17 cellular contexts compared by ENCODE assay signal in the genomic region with DNA sequence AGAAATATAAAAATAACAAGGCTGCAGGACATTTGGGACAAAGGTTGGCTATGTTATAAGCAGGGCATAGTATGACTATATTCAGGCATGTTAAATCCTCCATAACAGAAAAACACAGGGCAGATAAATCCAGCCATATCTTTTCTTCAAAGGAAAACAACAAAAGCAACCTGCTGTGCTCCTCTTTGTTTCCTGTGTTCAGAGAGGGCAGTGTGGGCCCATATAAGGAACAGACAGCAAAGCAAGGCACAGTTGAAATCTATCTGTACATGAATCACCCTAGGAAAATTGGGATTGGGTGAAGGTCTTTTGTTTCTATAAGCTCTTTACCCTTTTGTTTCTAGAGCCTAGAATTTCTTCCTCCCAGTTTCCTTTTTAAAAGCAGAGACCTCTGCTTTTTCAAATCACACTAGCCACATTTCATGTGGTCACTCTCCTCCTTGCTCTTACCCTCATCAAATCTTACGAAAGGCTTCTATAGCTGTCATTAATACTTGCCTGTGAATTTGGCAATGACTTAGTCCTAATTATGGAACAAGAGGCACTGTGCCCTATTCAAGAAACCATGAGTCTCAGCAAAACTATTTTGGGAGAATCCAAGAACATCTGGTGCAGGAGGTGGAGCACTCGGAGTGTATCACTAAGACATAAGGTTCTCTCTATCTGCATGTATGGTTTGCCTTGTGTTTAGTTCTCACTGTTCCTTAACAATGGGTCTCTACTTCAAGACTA. TPM values are rescaled to one million over a fixed set of nuclear protein-coding genes. Genes with fewer than 3 reads are reported as not detected.
DNase-seq lines count a peak whose midpoint lies in the region; ATAC-seq, FAIRE-seq and TF ChIP-seq lines count a peak whose summit lies in the region.
"Had no signal": no experiment of that assay in that cellular context is flagged by ENCODE, and none has a peak within 500 bp of the region (broad histone marks: within the 10 kb centered on the region; RNA-seq: fewer than 3 reads in every experiment).

No MANE protein-coding gene starts in this region.

- H3K36me3 Mint-ChIP-seq in activated T-cell treated with anti-CD3 and anti-CD28 coated beads, Interleukin-2, amount 50 U/mL, for 4 hours (ENCODE audit: insufficient read depth) = peaks cover 10% of the 10 kb centered on the region
- H3K36me3 Mint-ChIP-seq in effector memory CD8-positive, alpha-beta T cell (ENCODE audit: insufficient read depth) = peaks cover 39% of the 10 kb centered on the region

- peak overlapping the region; percentile 72 for H3K4me3 Mint-ChIP-seq in activated T-cell treated with anti-CD3 and anti-CD28 coated beads, Interleukin-2, amount 50 U/mL, for 4 hours
- peak overlapping the region; percentile 95 to 99 for H3K4me3 Mint-ChIP-seq in effector memory CD8-positive, alpha-beta T cell

- H3K4me1 ChIP-seq in osteoblast (ENCODE audit: insufficient read depth, low read length) = no peaks in the 10 kb centered on the region
- no peaks in the 10 kb centered on the region for H3K4me1 ChIP-seq in pancreas
- H3K4me1 ChIP-seq: foreskin keratinocyte had no signal

- H2AFZ ChIP-seq in osteoblast (ENCODE audit: low read length) = no peak overlapping the region

- no peaks in the 10 kb centered on the region for H4K20me1 ChIP-seq in osteoblast (ENCODE audit: insufficient read depth, low read length)

- no peaks in the 10 kb centered on the region for H3K36me3 ChIP-seq in osteoblast (ENCODE audit: insufficient read depth, low read length)
- no peaks in the 10 kb centered on the region for H3K36me3 ChIP-seq in pancreas

- intact Hi-C loops in pancreas (cut with DNase I) = no loop called here

- peaks cover 5% of the 10 kb centered on the region for H3K9me3 Mint-ChIP-seq in activated T-cell treated with anti-CD3 and anti-CD28 coated beads, Interleukin-2, amount 50 U/mL, for 4 hours
- H3K9me3 Mint-ChIP-seq in effector memory CD8-positive, alpha-beta T cell = peaks cover 0 to 6% of the 10 kb centered on the region in 2 donors

- TF ChIP-seq CTCF in osteoblast (IDR thresholded peaks at IDR 0.05; ENCODE audit: extremely low read depth, low read depth, low read length) = no peak
- TF ChIP-seq CTCF in pancreas (IDR thresholded peaks at IDR 0.05) = no peak

- H3K9me3 ChIP-seq in osteoblast (ENCODE audit: low read depth, low read length) (no peaks in the 10 kb centered on the region), pancreas (no peaks in the 10 kb centered on the region)

- H3K4me2 ChIP-seq in osteoblast (ENCODE audit: insufficient read depth, low read length) = no peak overlapping the region

- no peak for DNase-seq in activated T-cell treated with anti-CD3 and anti-CD28 coated beads, Interleukin-2, amount 50 U/mL, for 4 hours
- DNase-seq in activated T-cell treated with anti-CD3 and anti-CD28 coated beads for 4 hours (no peak), NOMO-1 treated with DMSO at 0.1 percent for 48 hours (lab: John Stamatoyannopoulos, UW; ENCODE audit: unreplicated experiment) (peak; percentile 86), osteoblast (ENCODE audit: insufficient read length, low spot score, missing footprints) (peak; percentile 39), AML-193 (lab: John Stamatoyannopoulos, UW) (no peak), pancreas (no peak)
- DNase-seq in effector memory CD8-positive, alpha-beta T cell = no peak
- DNase-seq: aorta, dorsolateral prefrontal cortex, foreskin keratinocyte, Karpas-422, NCI-H1694 treated with DMSO at 0.1 percent for 48 hours, NCI-H526 treated with DMSO at 0.1 percent for 48 hours had no signal

- H3K27me3 Mint-ChIP-seq in activated T-cell treated with anti-CD3 and anti-CD28 coated beads, Interleukin-2, amount 50 U/mL, for 4 hours (ENCODE audit: low read depth) = no peaks in the 10 kb centered on the region
- no peaks in the 10 kb centered on the region for H3K27me3 Mint-ChIP-seq in effector memory CD8-positive, alpha-beta T cell

- no peaks in the 10 kb centered on the region for H3K79me2 ChIP-seq in osteoblast (ENCODE audit: insufficient read depth, low read length)

- peaks cover 62% of the 10 kb centered on the region for H3K4me1 Mint-ChIP-seq in activated T-cell treated with anti-CD3 and anti-CD28 coated beads, Interleukin-2, amount 50 U/mL, for 4 hours (ENCODE audit: low read depth)
- H3K4me1 Mint-ChIP-seq in effector memory CD8-positive, alpha-beta T cell (ENCODE audit: low read depth in 2 of 2) = peaks cover 51 to 75% of the 10 kb centered on the region in 2 donors

- H3K27ac ChIP-seq in osteoblast (ENCODE audit: low read depth, low read length) (no peak overlapping the region), pancreas (no peak overlapping the region)
- H3K27ac ChIP-seq: dorsolateral prefrontal cortex, foreskin keratinocyte had no signal

- no peak for ATAC-seq in activated T-cell treated with anti-CD3 and anti-CD28 coated beads, Interleukin-2, amount 50 U/mL, for 4 hours
- peak; percentile 26 for ATAC-seq in effector memory CD8-positive, alpha-beta T cell (replicated peaks)
- ATAC-seq in GM19395 (IDR thresholded peaks at IDR 0.05; ENCODE audit: unreplicated experiment) = no peak
- ATAC-seq in pancreas = no peak
- ATAC-seq: foreskin keratinocyte had no signal

- H3K27me3 ChIP-seq in osteoblast (ENCODE audit: insufficient read depth, low read length) (no peaks in the 10 kb centered on the region), pancreas (peaks cover 0 to 3% (median 0%) of the 10 kb centered on the region in 4 donors)

- H3K27ac Mint-ChIP-seq in effector memory CD8-positive, alpha-beta T cell = peak overlapping the region; percentile 90 to 92

- H3K4me3 ChIP-seq in osteoblast (ENCODE audit: insufficient read depth, low read length) = no peak overlapping the region
- H3K4me3 ChIP-seq in pancreas = no peak overlapping the region
- H3K4me3 ChIP-seq: dorsolateral prefrontal cortex had no signal

- no peak for FAIRE-seq in pancreas (lab: Jason Lieb, UNC)
- FAIRE-seq: H54, TTC549 had no signal

- WGBS in pancreas, 2 donors = 80 to 96% methylated on average over 2 of the region's 2 CpGs

RNA-seq across cellular contexts. Expression of a gene that starts 1.8 kb away (rescaled TPM):
- total RNA-seq in activated T-cell treated with anti-CD3 and anti-CD28 coated beads, Interleukin-2, amount 50 U/mL, for 4 hours = 10 to 100 TPM in 1 of 3 donors, 1 to 10 TPM in 2; 5.6 to 14.4 (median 7.7) TPM
- total RNA-seq in osteoblast (not detected in 2 replicates), pancreas (1 to 10 TPM in 1 of 6 donors, under 1 TPM in 4, not detected in 1; 0.16 to 1.5 (median 0.84) TPM)
- under 1 TPM; 0.42 to 0.91 TPM for polyA plus RNA-seq in pancreas
- total RNA-seq: foreskin keratinocyte had no signal
- polyA plus RNA-seq: AG04450, foreskin keratinocyte had no signal

RNA-seq across cellular contexts. Expression of a gene that starts 55.8 kb away (rescaled TPM):
- total RNA-seq in activated T-cell treated with anti-CD3 and anti-CD28 coated beads, Interleukin-2, amount 50 U/mL, for 4 hours = under 1 TPM; 0.08 to 0.40 (median 0.16) TPM
- total RNA-seq in osteoblast (143 and 158 TPM in 2 replicates), pancreas (10 to 100 TPM in 1 of 6 donors, 1 to 10 TPM in 5; 2.8 to 13.4 (median 6.9) TPM)
- polyA plus RNA-seq in pancreas = 1 to 10 TPM; 2.5 to 2.7 TPM

Comparison
In these comparisons a context has a peak if more than half of its experiments do, and no peak if none do; other contexts are left out.
1. DNase-seq: peak in NOMO-1 treated with DMSO at 0.1 percent for 48 hours (single experiment) and osteoblast (single experiment); none in activated T-cell treated with anti-CD3 and anti-CD28 coated beads, Interleukin-2, amount 50 U/mL, for 4 hours (single experiment), activated T-cell treated with anti-CD3 and anti-CD28 coated beads for 4 hours (single experiment), effector memory CD8-positive, alpha-beta T cell (0 of 3), AML-193 (0 of 2) and pancreas (0 of 6).
2. RNA of a gene that starts 55.8 kb away (total RNA-seq): 143 to 158 TPM in osteoblast; 2.8 to 13.4 TPM in pancreas and 0.08 to 0.40 TPM in activated T-cell treated with anti-CD3 and anti-CD28 coated beads, Interleukin-2, amount 50 U/mL, for 4 hours; every median in the first group is over 10 times any median in the second.